In the genomic region with DNA sequence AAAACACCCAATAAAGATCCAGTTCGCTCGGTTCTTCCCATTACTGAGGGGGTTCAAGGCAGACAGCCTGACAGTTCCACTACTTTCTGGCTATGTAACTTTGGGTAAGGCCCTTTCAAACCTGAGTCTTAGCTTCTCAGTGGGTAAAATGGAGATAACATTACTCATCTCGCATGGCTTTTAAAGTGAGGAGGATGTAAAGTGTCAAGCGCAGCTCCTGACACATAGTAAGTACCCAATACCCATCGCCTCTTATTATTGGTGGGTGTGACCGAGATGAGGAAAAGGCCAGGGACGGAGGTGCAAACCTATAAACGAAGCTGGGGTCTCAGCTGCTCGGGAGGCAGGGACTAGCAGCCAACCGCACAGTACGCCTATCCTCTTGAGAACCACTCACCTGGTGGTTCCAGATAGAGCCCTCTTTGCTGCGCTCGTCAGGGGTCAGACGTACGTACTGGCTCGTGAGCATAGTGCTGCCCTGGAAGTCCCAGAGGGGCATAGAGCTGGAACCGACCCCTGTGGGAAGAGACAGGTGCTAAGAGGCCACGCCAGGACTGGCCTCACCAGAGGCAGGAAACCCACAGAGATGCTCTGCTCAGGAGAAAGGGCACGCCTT, we compare ENCODE assay signal across 9 cellular contexts. TPM values are rescaled to one million over a fixed set of nuclear protein-coding genes. Genes with fewer than 3 reads are reported as not detected.
DNase-seq lines count a peak whose midpoint lies in the region; ATAC-seq, FAIRE-seq and TF ChIP-seq lines count a peak whose summit lies in the region.
"Had no signal": no experiment of that assay in that cellular context is flagged by ENCODE, and none has a peak within 500 bp of the region (broad histone marks: within the 10 kb centered on the region; RNA-seq: fewer than 3 reads in every experiment).

No MANE protein-coding gene starts in this region.

- H3K27me3 ChIP-seq in adipocyte (replicated peaks; ENCODE audit: control insufficient read depth, insufficient read depth, low read length), result peaks cover 12% of the 10 kb centered on the region
- no peaks in the 10 kb centered on the region for H3K27me3 ChIP-seq in thymus (ENCODE audit: control insufficient read depth, insufficient read depth)

- WGBS in A549 (ENCODE audit: missing lambda C conversion rate), result 10% methylated on average over 19 of the region's 19 CpGs
- 19% methylated on average over 19 of the region's 19 CpGs for WGBS in thymus

- TF ChIP-seq RAD21 in A549 (conservative IDR thresholded peaks at IDR 0.05 in 1 of 2, IDR thresholded peaks at IDR 0.05 in 1 of 2), result no peak

- no peak; a peak in 1 of 6 replicates for ATAC-seq in A549

- H3K9ac ChIP-seq in adipocyte (ENCODE audit: low read length), result peak overlapping the region; percentile 98

- no peak for TF ChIP-seq EP300 in A549 (IDR thresholded peaks at IDR 0.05)

- H3K4me1 ChIP-seq in A549 (peaks cover 31% of the 10 kb centered on the region), HEK293 (ENCODE audit: control insufficient read depth, insufficient read depth, low read length) (peaks cover 20% of the 10 kb centered on the region; the same call in 1 of the 2 replicates), adipocyte (ENCODE audit: control insufficient read depth, insufficient read depth, low read length) (peaks cover 25% of the 10 kb centered on the region), thymus (ENCODE audit: control insufficient read depth, insufficient read depth, low read length) (peaks cover 17% of the 10 kb centered on the region)

- peak overlapping the region; percentile 98 for H3K4me2 ChIP-seq in A549

- DNase-seq in A549 (ENCODE audit: low read depth in 1 of 2, low spot score in 1 of 2) (no peak), adipocyte (ENCODE audit: low read depth) (peak; percentile 21), kidney tubule cell (ENCODE audit: low spot score) (peak; percentile 6), anterior cingulate cortex (lab: John Stamatoyannopoulos, UW) (no peak), hippocampal formation (lab: John Stamatoyannopoulos, UW) (no peak)
- no peak for DNase-seq in activated CD8-positive, alpha-beta memory T cell treated with anti-CD3 and anti-CD28 coated beads, Interleukin-2, amount 50 U/mL, for 48 hours

- peaks cover 0 to 23% of the 10 kb centered on the region in 2 experiments; a peak in 2 of 3 replicates for H3K36me3 ChIP-seq in HEK293 (ENCODE audit: control insufficient read depth in 2 of 2, insufficient read depth in 1 of 2, low read length in 2 of 2)
- H3K36me3 ChIP-seq in adipocyte (ENCODE audit: control insufficient read depth, insufficient read depth, low read length, severe bottlenecking), result peaks cover 10% of the 10 kb centered on the region
- H3K36me3 ChIP-seq in thymus (ENCODE audit: control insufficient read depth, insufficient read depth), result peaks cover 26% of the 10 kb centered on the region

- CTCF ChIA-PET in A549 (lab: Yijun Ruan, JAX), result interaction anchor here (0.8 to 3.3 kb wide), 15 partner anchors 9 to 237 kb away, joined by 3 to 21 read pairs (median 5); a partner anchor contains a TSS
- CTCF ChIA-PET in HEK293 (lab: Yijun Ruan, JAX), result interaction anchor here (0.7 to 3.2 kb wide), 11 partner anchors 9 to 151 kb away, joined by 3 to 26 read pairs (median 5); no protein-coding TSS in a partner anchor

- FAIRE-seq in A549 (lab: Jason Lieb, UNC), result no peak
- FAIRE-seq: islet of Langerhans had no signal

- TF ChIP-seq CTCF in A549 (IDR thresholded peaks at IDR 0.05) (no peak), HEK293 (tag by site-specific recombination; IDR thresholded peaks at IDR 0.05) (no peak)

- TF ChIP-seq POLR2A in A549 (IDR thresholded peaks at IDR 0.05; ENCODE audit: low read length), result no peak

- POLR2A ChIA-PET in A549 (lab: Yijun Ruan, JAX), result interaction anchor here (1.1 to 1.5 kb wide), 6 partner anchors 11 to 53 kb away, joined by 3 to 12 read pairs (median 7); no protein-coding TSS in a partner anchor
- POLR2A ChIA-PET in HEK293 (lab: Yijun Ruan, JAX), result interaction anchor here (0.9 to 3.0 kb wide), 11 partner anchors 10 to 146 kb away, joined by 4 to 26 read pairs (median 8); a partner anchor contains a TSS

- H3K9me3 ChIP-seq in A549 (peaks cover 4% of the 10 kb centered on the region; the same call in 1 of the 3 replicates), HEK293 (ENCODE audit: control insufficient read depth, insufficient read depth, low read depth, low read length) (no peaks in the 10 kb centered on the region), adipocyte (ENCODE audit: control insufficient read depth, low read length) (peaks cover 7% of the 10 kb centered on the region), thymus (ENCODE audit: control insufficient read depth) (no peaks in the 10 kb centered on the region)

- H3K27ac ChIP-seq in A549, result peak overlapping the region; percentile 90 to 94
- peak overlapping the region; percentile 92 for H3K27ac ChIP-seq in HEK293 (ENCODE audit: extremely low read depth, low read depth, low read length)
- H3K27ac ChIP-seq in thymus (ENCODE audit: low read depth), result peak overlapping the region; percentile 100

- peak overlapping the region; percentile 78 for H3K4me3 ChIP-seq in A549
- H3K4me3 ChIP-seq in HEK293 (ENCODE audit: low read depth, low read length), result peak overlapping the region; percentile 61
- H3K4me3 ChIP-seq in adipocyte (ENCODE audit: low read length), result peak overlapping the region; percentile 94
- peak overlapping the region; percentile 86 for H3K4me3 ChIP-seq in thymus (ENCODE audit: low read length)

TF ChIP-seq in A549, 52 proteins besides CTCF, POLR2A, EP300 and RAD21 (continues in another document):
- TF ChIP-seq CBX8 (IDR thresholded peaks at IDR 0.05) (no peak), EHMT2 (IDR thresholded peaks at IDR 0.05; ENCODE audit: low read depth) (no peak), HEYL (CRISPR knock-in tag; IDR thresholded peaks at IDR 0.05) (no peak), ZSCAN20 (CRISPR knock-in tag; IDR thresholded peaks at IDR 0.05) (no peak), KDM5A (IDR thresholded peaks at IDR 0.05) (no peak)
- TF ChIP-seq, protein P1, sequence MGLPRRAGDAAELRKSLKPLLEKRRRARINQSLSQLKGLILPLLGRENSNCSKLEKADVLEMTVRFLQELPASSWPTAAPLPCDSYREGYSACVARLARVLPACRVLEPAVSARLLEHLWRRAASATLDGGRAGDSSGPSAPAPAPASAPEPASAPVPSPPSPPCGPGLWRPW (IDR thresholded peaks at IDR 0.05), result no peak

TF ChIP-seq in HEK293, 187 proteins besides CTCF, POLR2A, EP300 and RAD21 (continues in another document):
- TF ChIP-seq ZNF768 (tag by site-specific recombination; IDR thresholded peaks at IDR 0.05), result no peak
- TF ChIP-seq, protein P2, sequence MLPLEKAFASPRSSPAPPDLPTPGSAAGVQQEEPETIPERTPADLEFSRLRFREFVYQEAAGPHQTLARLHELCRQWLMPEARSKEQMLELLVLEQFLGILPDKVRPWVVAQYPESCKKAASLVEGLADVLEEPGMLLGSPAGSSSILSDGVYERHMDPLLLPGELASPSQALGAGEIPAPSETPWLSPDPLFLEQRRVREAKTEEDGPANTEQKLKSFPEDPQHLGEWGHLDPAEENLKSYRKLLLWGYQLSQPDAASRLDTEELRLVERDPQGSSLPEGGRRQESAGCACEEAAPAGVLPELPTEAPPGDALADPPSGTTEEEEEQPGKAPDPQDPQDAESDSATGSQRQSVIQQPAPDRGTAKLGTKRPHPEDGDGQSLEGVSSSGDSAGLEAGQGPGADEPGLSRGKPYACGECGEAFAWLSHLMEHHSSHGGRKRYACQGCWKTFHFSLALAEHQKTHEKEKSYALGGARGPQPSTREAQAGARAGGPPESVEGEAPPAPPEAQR (tag by site-specific recombination; IDR thresholded peaks at IDR 0.05), result no peak
- TF ChIP-seq ZNF341 (tag by site-specific recombination; IDR thresholded peaks at IDR 0.05; ENCODE audit: low read depth), result no peak

RNA-seq across cellular contexts. Expression of a gene that starts 0.6 kb away (rescaled TPM):
- polyA plus RNA-seq in A549 (2011; rRNA removed) (123 and 172 TPM in 2 replicates), A549 (2017; fragmentation: RNase III; extraction: RNeasy Plus Mini Kit Qiagen cat#74134 plus additional on column Dnase treatment) (207 to 222 TPM (median 210 TPM) in 3 replicates), thymus (95.3 TPM)
- polyA plus RNA-seq in A549 (2012; cell fraction: cytosol; rRNA removed), result 328 and 334 TPM in 2 replicates
- polyA plus RNA-seq in A549 (2012; cell fraction: nucleus; rRNA removed), result 418 and 431 TPM in 2 replicates
- polyA minus RNA-seq in A549 (2011; rRNA and poly(A)+ RNA removed), result 230 and 259 TPM in 2 replicates

RNA-seq across cellular contexts. Expression of a gene that starts 6.8 kb away (rescaled TPM):
- polyA plus RNA-seq in A549 (2011; rRNA removed) (3.9 and 5.8 TPM in 2 replicates), A549 (2017; fragmentation: RNase III; extraction: RNeasy Plus Mini Kit Qiagen cat#74134 plus additional on column Dnase treatment) (5.2 to 8.4 TPM (median 6.4 TPM) in 3 replicates), thymus (52.7 TPM)
- polyA plus RNA-seq in A549 (2012; cell fraction: cytosol; rRNA removed), result 13.9 and 18.5 TPM in 2 replicates
- 16.1 and 18.7 TPM in 2 replicates for polyA plus RNA-seq in A549 (2012; cell fraction: nucleus; rRNA removed)
- 2.6 and 2.9 TPM in 2 replicates for polyA minus RNA-seq in A549 (2011; rRNA and poly(A)+ RNA removed)

RNA-seq across cellular contexts. Expression of a gene that starts 33.4 kb away (rescaled TPM):
- polyA plus RNA-seq in A549 (2011; rRNA removed) (not detected in 2 replicates), A549 (2017; fragmentation: RNase III; extraction: RNeasy Plus Mini Kit Qiagen cat#74134 plus additional on column Dnase treatment) (0.03 TPM in 2 of 3 replicates, not detected in the other), thymus (0.02 TPM)
- polyA plus RNA-seq in A549 (2012; cell fraction: cytosol; rRNA removed), result 0.01 TPM in 2 replicates
- polyA plus RNA-seq in A549 (2012; cell fraction: nucleus; rRNA removed), result 0.02 and 0.05 TPM in 2 replicates
- polyA minus RNA-seq in A549 (2011; rRNA and poly(A)+ RNA removed), result 0.12 TPM in 1 of 2 replicates, not detected in the other

RNA-seq across cellular contexts. Expression of a gene that starts 39.2 kb away (rescaled TPM):
- polyA plus RNA-seq in A549 (2011; rRNA removed) (4.1 and 5.3 TPM in 2 replicates), A549 (2017; fragmentation: RNase III; extraction: RNeasy Plus Mini Kit Qiagen cat#74134 plus additional on column Dnase treatment) (12.4 to 16.9 TPM (median 15.2 TPM) in 3 replicates), thymus (16.1 TPM)
- polyA plus RNA-seq in A549 (2012; cell fraction: cytosol; rRNA removed), result 23.7 and 28.1 TPM in 2 replicates
- polyA plus RNA-seq in A549 (2012; cell fraction: nucleus; rRNA removed), result 66.4 and 71.5 TPM in 2 replicates
- 2.0 and 2.6 TPM in 2 replicates for polyA minus RNA-seq in A549 (2011; rRNA and poly(A)+ RNA removed)

RNA-seq across cellular contexts. Expression of a gene that starts 47.3 kb away (rescaled TPM):
- polyA plus RNA-seq in A549 (2011; rRNA removed) (218 and 227 TPM in 2 replicates), A549 (2017; fragmentation: RNase III; extraction: RNeasy Plus Mini Kit Qiagen cat#74134 plus additional on column Dnase treatment) (234 to 268 TPM (median 250 TPM) in 3 replicates), thymus (79.1 TPM)
- polyA plus RNA-seq in A549 (2012; cell fraction: cytosol; rRNA removed), result 555 and 569 TPM in 2 replicates
- polyA plus RNA-seq in A549 (2012; cell fraction: nucleus; rRNA removed), result 295 and 331 TPM in 2 replicates
- polyA minus RNA-seq in A549 (2011; rRNA and poly(A)+ RNA removed), result 140 and 167 TPM in 2 replicates

Comparison
In these comparisons a context has a peak if more than half of its experiments do, and no peak if none do; other contexts are left out.
1. DNase-seq: peak in adipocyte (single experiment) and kidney tubule cell (single experiment); none in A549 (0 of 2), activated CD8-positive, alpha-beta memory T cell treated with anti-CD3 and anti-CD28 coated beads, Interleukin-2, amount 50 U/mL, for 48 hours (single experiment), anterior cingulate cortex (0 of 58) and hippocampal formation (0 of 2).
2. Peak in every context shown above with its lines, with median percentiles within 50 percentile points of each other: H3K27ac ChIP-seq and H3K4me3 ChIP-seq.